In genomic region chr12:121241203-121241970, GRCh38 we compare ENCODE assay signal across 1 cellular context.
A peak's percentile ranks its signal among the peaks of the same experiment; 100 is the strongest.
TF ChIP-seq lines count a peak whose summit lies in the region.

No MANE protein-coding gene starts in this region.

TF ChIP-seq in K562, 482 proteins besides CTCF, POLR2A, EP300 and RAD21:
- no peak for TF ChIP-seq ZNF655 (CRISPR knock-in tag; IDR thresholded peaks at IDR 0.05)
- TF ChIP-seq MAX (CRISPR knock-in tag; IDR thresholded peaks at IDR 0.05): 0 out of 2 replicates have a peak, but pooled peaks have one; percentile 13
- no peak for TF ChIP-seq ZBTB7A (IDR thresholded peaks at IDR 0.05; ENCODE audit: borderline replicate concordance, control insufficient read depth, low read depth, low read length)
- peak; percentile 2; the same call in 1 of the 2 replicates for TF ChIP-seq POLR2G (IDR thresholded peaks at IDR 0.05; ENCODE audit: low read depth, low read length)
- TF ChIP-seq TCF3 (CRISPR knock-in tag; IDR thresholded peaks at IDR 0.05): no peak
